Comparison of ENCODE assay signal across 9 cellular contexts in genomic region chr3:150411971-150412370, GRCh38. TPM values are rescaled to one million over a fixed set of nuclear protein-coding genes. Genes with fewer than 3 reads are reported as not detected.
DNase-seq lines count a peak whose midpoint lies in the region; TF ChIP-seq lines count a peak whose summit lies in the region.
"Had no signal": no experiment of that assay in that cellular context is flagged by ENCODE, and none has a peak within 500 bp of the region (broad histone marks: within the 10 kb centered on the region; RNA-seq: fewer than 3 reads in every experiment).

No MANE protein-coding gene starts in this region.

- H4K20me1 ChIP-seq in hepatocyte (ENCODE audit: insufficient read depth, poor library complexity, severe bottlenecking) = peaks cover 78% of the 10 kb centered on the region

- H3K27me3 ChIP-seq in WERI-Rb-1 (ENCODE audit: insufficient read depth, low read depth, severe bottlenecking) = no peaks in the 10 kb centered on the region
- no peaks in the 10 kb centered on the region for H3K27me3 ChIP-seq in hepatocyte
- no peaks in the 10 kb centered on the region for H3K27me3 ChIP-seq in subcutaneous abdominal adipose tissue (ENCODE audit: control insufficient read depth in 5 of 5, insufficient read depth in 4 of 5, low read length in 5 of 5)

- DNase-seq in NOMO-1 (lab: John Stamatoyannopoulos, UW; ENCODE audit: unreplicated experiment in 2 of 2) (peak; percentile 20 to 52), NOMO-1 treated with dmso at 0.1 percent for 144 hours (lab: John Stamatoyannopoulos, UW; ENCODE audit: unreplicated experiment) (no peak), WERI-Rb-1 (no peak), hepatocyte (ENCODE audit: low spot score) (no peak), cortex of kidney (lab: John Stamatoyannopoulos, UW) (no peak), activated gamma-delta T cell treated with Interleukin-2 at 50 U/mL for 16 hours (no peak), DMS114 treated with DMSO at 0.1 percent for 48 hours (lab: John Stamatoyannopoulos, UW; ENCODE audit: unreplicated experiment) (no peak)

- peak overlapping the region; percentile 82 for H3K4me2 ChIP-seq in hepatocyte

- no peak overlapping the region for H2AFZ ChIP-seq in hepatocyte

- WGBS in hepatocyte (ENCODE audit: low lambda C conversion rate, missing lambda C conversion rate) = 39% methylated on average over 2 of the region's 2 CpGs

- H3K36me3 ChIP-seq in WERI-Rb-1 (peaks cover 30% of the 10 kb centered on the region), hepatocyte (replicated peaks; ENCODE audit: insufficient read depth, low read depth) (peaks cover 4% of the 10 kb centered on the region), subcutaneous abdominal adipose tissue (ENCODE audit: control insufficient read depth in 5 of 5, insufficient read depth in 5 of 5, low read length in 5 of 5) (peaks cover 0 to 6% (median 0%) of the 10 kb centered on the region in 5 donors)

- H3K27ac ChIP-seq in WERI-Rb-1 (no peak overlapping the region), hepatocyte (peak overlapping the region; percentile 99), subcutaneous abdominal adipose tissue (ENCODE audit: low read depth, low read length) (peak overlapping the region; percentile 100)
- H3K27ac ChIP-seq: 22Rv1 had no signal

- no peaks in the 10 kb centered on the region for H3K9me2 ChIP-seq in hepatocyte (replicated peaks; ENCODE audit: insufficient read depth)

- no peak for TF ChIP-seq CTCF in WERI-Rb-1 (IDR thresholded peaks at IDR 0.05; ENCODE audit: low read depth, low read length)
- TF ChIP-seq CTCF in hepatocyte (IDR thresholded peaks at IDR 0.05; ENCODE audit: poor library complexity) = no peak

- H3K4me3 ChIP-seq in WERI-Rb-1 (ENCODE audit: low read depth, low read length) = peak overlapping the region; percentile 77
- peak overlapping the region; percentile 78 for H3K4me3 ChIP-seq in hepatocyte
- peak overlapping the region; percentile 73 to 99 (median 95) for H3K4me3 ChIP-seq in subcutaneous abdominal adipose tissue (ENCODE audit: low read depth in 1 of 5, low read length in 5 of 5)

- peak overlapping the region; percentile 90 to 99 (median 96) for H3K9ac ChIP-seq in subcutaneous abdominal adipose tissue (ENCODE audit: low read length in 5 of 5)

- H3K9me3 ChIP-seq in WERI-Rb-1 (ENCODE audit: severe bottlenecking) = no peaks in the 10 kb centered on the region
- no peaks in the 10 kb centered on the region for H3K9me3 ChIP-seq in hepatocyte (ENCODE audit: low read depth)
- no peaks in the 10 kb centered on the region for H3K9me3 ChIP-seq in subcutaneous abdominal adipose tissue (ENCODE audit: control insufficient read depth in 5 of 5, low read length in 5 of 5)

- peaks cover 79% of the 10 kb centered on the region for H3K79me2 ChIP-seq in hepatocyte

- peaks cover 24% of the 10 kb centered on the region for H3K4me1 ChIP-seq in hepatocyte (ENCODE audit: insufficient read depth)
- peaks cover 0 to 59% (median 51%) of the 10 kb centered on the region in 5 donors for H3K4me1 ChIP-seq in subcutaneous abdominal adipose tissue (ENCODE audit: control insufficient read depth in 5 of 5, insufficient read depth in 5 of 5, low read length in 5 of 5)

RNA-seq across cellular contexts. Expression of gene TSC22D2, which starts 3.9 kb away (rescaled TPM):
- total RNA-seq in hepatocyte = 25.0 and 34.9 TPM in 2 replicates
- 36.9 and 38.8 TPM in 2 replicates for polyA plus RNA-seq in hepatocyte

Comparison
In these comparisons a context has a peak if more than half of its experiments do, and no peak if none do; other contexts are left out.
1. DNase-seq: peak in NOMO-1 (2 of 2); none in NOMO-1 treated with dmso at 0.1 percent for 144 hours (single experiment), WERI-Rb-1 (single experiment), hepatocyte (single experiment), cortex of kidney (single experiment), activated gamma-delta T cell treated with Interleukin-2 at 50 U/mL for 16 hours (single experiment) and DMS114 treated with DMSO at 0.1 percent for 48 hours (single experiment).
2. Peak in every context shown above with its lines, with median percentiles within 50 percentile points of each other: H3K4me3 ChIP-seq.